8 cellular contexts compared by ENCODE assay signal in the genomic region with DNA sequence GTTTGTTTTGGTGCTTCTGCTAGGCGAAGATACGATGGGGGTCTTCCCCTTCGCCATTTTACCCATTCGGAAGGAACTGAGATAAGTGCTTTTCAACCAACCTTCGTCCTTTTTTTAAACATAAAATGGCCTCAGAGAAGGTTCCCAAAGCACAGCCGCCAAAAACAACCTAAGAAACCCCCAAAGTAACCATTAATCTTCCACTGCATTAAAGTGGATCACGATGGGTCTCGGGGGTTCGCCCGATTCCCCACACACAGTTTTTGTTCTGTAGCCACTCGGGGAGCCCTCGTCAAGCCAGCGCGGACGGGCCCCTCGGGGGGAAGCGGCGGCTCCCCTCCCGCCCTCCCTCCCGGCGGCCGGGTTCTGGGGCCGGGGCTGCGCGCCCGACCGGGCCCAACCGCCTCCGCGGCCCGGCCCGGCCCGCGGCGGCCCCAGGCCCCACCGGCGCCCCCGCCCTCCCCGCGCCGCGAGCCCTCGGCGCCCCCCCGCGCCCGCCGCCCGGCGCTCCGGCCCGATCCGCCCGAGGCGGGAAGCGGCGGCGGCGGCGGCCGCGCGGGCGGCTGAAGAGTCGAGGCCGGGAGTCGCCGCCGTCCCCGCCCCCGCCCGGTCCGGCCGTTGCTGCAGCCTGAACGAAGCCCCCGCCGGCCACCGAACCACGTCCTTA. TPM values are rescaled to one million over a fixed set of nuclear protein-coding genes. Genes with fewer than 3 reads are reported as not detected.
DNase-seq lines count a peak whose midpoint lies in the region; ATAC-seq and TF ChIP-seq lines count a peak whose summit lies in the region.

No MANE protein-coding gene starts in this region.

- H3K4me3 ChIP-seq in SK-N-SH (ENCODE audit: low read depth in 2 of 2, low read length in 1 of 2) = peak overlapping the region; percentile 85 to 94
- peak overlapping the region; percentile 80 to 81 for H3K4me3 ChIP-seq in right atrium auricular region
- peak overlapping the region; percentile 85 for H3K4me3 ChIP-seq in rectal smooth muscle tissue (ENCODE audit: low read length)

- H2AFZ ChIP-seq in SK-N-SH (ENCODE audit: low read depth) = no peak overlapping the region; the same call in 1 of the 2 replicates

- TF ChIP-seq EP300 in SK-N-SH (IDR thresholded peaks at IDR 0.05; ENCODE audit: borderline replicate concordance in 1 of 2, low read depth in 1 of 2, low read length in 1 of 2) = 0 out of 4 replicates have a peak, but pooled peaks of 1 of the 2 experiments have one; percentile 0

- TF ChIP-seq CTCF in C4-2B (conservative IDR thresholded peaks at IDR 0.05) = no peak
- TF ChIP-seq CTCF in SK-N-SH (IDR thresholded peaks at IDR 0.05) = no peak
- no peak for TF ChIP-seq CTCF in right atrium auricular region (IDR thresholded peaks at IDR 0.05)

- CTCF ChIA-PET in SK-N-SH (lab: Yijun Ruan, JAX) = no interaction called here

- POLR2A ChIA-PET in SK-N-SH (lab: Yijun Ruan, JAX) = interaction anchor here (1.1 kb wide), 1 partner anchor 216 kb away, joined by 4 read pairs; no protein-coding TSS in a partner anchor

- H3K27me3 ChIP-seq in SK-N-SH (ENCODE audit: insufficient read depth) (no peaks in the 10 kb centered on the region), right atrium auricular region (no peaks in the 10 kb centered on the region), rectal smooth muscle tissue (ENCODE audit: control insufficient read depth, insufficient read depth, low read length) (no peaks in the 10 kb centered on the region)

- H3K27ac ChIP-seq in C4-2B (peak overlapping the region; percentile 90), SK-N-SH (ENCODE audit: low read depth in 2 of 2, low read length in 1 of 2) (peak overlapping the region; percentile 95 to 99), right atrium auricular region (peak overlapping the region; percentile 99), rectal smooth muscle tissue (ENCODE audit: low read depth, low read length) (peak overlapping the region; percentile 99)

- ATAC-seq in HG02642 (IDR thresholded peaks at IDR 0.05; ENCODE audit: poor library complexity, unreplicated experiment) (peak; percentile 4), GM21737 (IDR thresholded peaks at IDR 0.05; ENCODE audit: unreplicated experiment) (no peak)
- no peak for ATAC-seq in activated naive CD8-positive, alpha-beta T cell treated with anti-CD3 and anti-CD28 coated beads, Interleukin-2, amount 50 U/mL, for 24 hours

- H3K4me1 Mint-ChIP-seq in activated naive CD8-positive, alpha-beta T cell treated with anti-CD3 and anti-CD28 coated beads, Interleukin-2, amount 50 U/mL, for 24 hours = peaks cover 48% of the 10 kb centered on the region

- H3K9ac ChIP-seq in SK-N-SH (peak overlapping the region; percentile 99), rectal smooth muscle tissue (ENCODE audit: low read length) (peak overlapping the region; percentile 85)

- no peaks in the 10 kb centered on the region for H3K9me3 Mint-ChIP-seq in activated naive CD8-positive, alpha-beta T cell treated with anti-CD3 and anti-CD28 coated beads, Interleukin-2, amount 50 U/mL, for 24 hours

- H3K9me3 ChIP-seq in SK-N-SH (no peaks in the 10 kb centered on the region), right atrium auricular region (no peaks in the 10 kb centered on the region)

- peak overlapping the region; percentile 99 for H3K4me3 Mint-ChIP-seq in activated naive CD8-positive, alpha-beta T cell treated with anti-CD3 and anti-CD28 coated beads, Interleukin-2, amount 50 U/mL, for 24 hours

- peaks cover 11 to 18% of the 10 kb centered on the region in 2 experiments for H3K36me3 ChIP-seq in SK-N-SH (replicated peaks in 1 of 2; ENCODE audit: control insufficient read depth in 1 of 2, insufficient read depth in 2 of 2, low read length in 1 of 2)
- peaks cover 12% of the 10 kb centered on the region for H3K36me3 ChIP-seq in right atrium auricular region
- no peaks in the 10 kb centered on the region for H3K36me3 ChIP-seq in rectal smooth muscle tissue (ENCODE audit: control insufficient read depth, insufficient read depth, low read length)

- no peaks in the 10 kb centered on the region for H3K27me3 Mint-ChIP-seq in activated naive CD8-positive, alpha-beta T cell treated with anti-CD3 and anti-CD28 coated beads, Interleukin-2, amount 50 U/mL, for 24 hours

- DNase-seq in SK-N-SH (peak; percentile 61), right atrium auricular region (ENCODE audit: low spot score) (no peak), kidney glomerular epithelial cell (lab: John Stamatoyannopoulos, UW) (no peak)
- peak; percentile 39 for DNase-seq in activated naive CD8-positive, alpha-beta T cell treated with anti-CD3 and anti-CD28 coated beads, Interleukin-2, amount 50 U/mL, for 24 hours

- peaks cover 50% of the 10 kb centered on the region for H3K79me2 ChIP-seq in SK-N-SH (ENCODE audit: insufficient read depth)

- H3K4me1 ChIP-seq in SK-N-SH (ENCODE audit: control insufficient read depth in 1 of 2, insufficient read depth in 2 of 2, low read depth in 1 of 2, low read length in 1 of 2) (peaks cover 12 to 13% of the 10 kb centered on the region in 2 experiments; a peak in 3 of 4 replicates), right atrium auricular region (peaks cover 0 to 32% of the 10 kb centered on the region in 2 donors), rectal smooth muscle tissue (ENCODE audit: control insufficient read depth, insufficient read depth, low read length) (peaks cover 5% of the 10 kb centered on the region)

- no peak for TF ChIP-seq RAD21 in SK-N-SH (IDR thresholded peaks at IDR 0.05; ENCODE audit: low read length)

- peaks cover 12% of the 10 kb centered on the region for H3F3A ChIP-seq in SK-N-SH (replicated peaks; ENCODE audit: insufficient read depth)

- H3K9me2 ChIP-seq in SK-N-SH = no peaks in the 10 kb centered on the region

- WGBS in SK-N-SH (ENCODE audit: low lambda C conversion rate) = under 1% methylated on average over 23 of the region's 79 CpGs

- peak overlapping the region; percentile 99 for H3K27ac Mint-ChIP-seq in activated naive CD8-positive, alpha-beta T cell treated with anti-CD3 and anti-CD28 coated beads, Interleukin-2, amount 50 U/mL, for 24 hours

- H3K4me2 ChIP-seq in SK-N-SH = peak overlapping the region; percentile 86

- H4K20me1 ChIP-seq in SK-N-SH (ENCODE audit: insufficient read depth) = no peaks in the 10 kb centered on the region

- H3K36me3 Mint-ChIP-seq in activated naive CD8-positive, alpha-beta T cell treated with anti-CD3 and anti-CD28 coated beads, Interleukin-2, amount 50 U/mL, for 24 hours (ENCODE audit: low read depth) = peaks cover 23% of the 10 kb centered on the region

TF ChIP-seq in SK-N-SH, 30 proteins besides CTCF, POLR2A, EP300 and RAD21 (continues in another document):
- TF ChIP-seq FOXJ3 (CRISPR knock-in tag; IDR thresholded peaks at IDR 0.05) (no peak), TAF1 (IDR thresholded peaks at IDR 0.05; ENCODE audit: borderline replicate concordance, low read depth, low read length) (no peak), FOXM1 (IDR thresholded peaks at IDR 0.05; ENCODE audit: low read depth) (no peak), NRF1 (IDR thresholded peaks at IDR 0.05; ENCODE audit: low read depth, low read length) (no peak)
- TF ChIP-seq, protein P1, sequence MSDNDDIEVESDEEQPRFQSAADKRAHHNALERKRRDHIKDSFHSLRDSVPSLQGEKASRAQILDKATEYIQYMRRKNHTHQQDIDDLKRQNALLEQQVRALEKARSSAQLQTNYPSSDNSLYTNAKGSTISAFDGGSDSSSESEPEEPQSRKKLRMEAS (IDR thresholded peaks at IDR 0.05; ENCODE audit: low read depth) = no peak
- TF ChIP-seq, protein P2, sequence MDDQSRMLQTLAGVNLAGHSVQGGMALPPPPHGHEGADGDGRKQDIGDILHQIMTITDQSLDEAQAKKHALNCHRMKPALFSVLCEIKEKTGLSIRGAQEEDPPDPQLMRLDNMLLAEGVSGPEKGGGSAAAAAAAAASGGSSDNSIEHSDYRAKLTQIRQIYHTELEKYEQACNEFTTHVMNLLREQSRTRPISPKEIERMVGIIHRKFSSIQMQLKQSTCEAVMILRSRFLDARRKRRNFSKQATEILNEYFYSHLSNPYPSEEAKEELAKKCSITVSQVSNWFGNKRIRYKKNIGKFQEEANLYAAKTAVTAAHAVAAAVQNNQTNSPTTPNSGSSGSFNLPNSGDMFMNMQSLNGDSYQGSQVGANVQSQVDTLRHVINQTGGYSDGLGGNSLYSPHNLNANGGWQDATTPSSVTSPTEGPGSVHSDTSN (IDR thresholded peaks at IDR 0.05) = no peak
- TF ChIP-seq, protein P3, sequence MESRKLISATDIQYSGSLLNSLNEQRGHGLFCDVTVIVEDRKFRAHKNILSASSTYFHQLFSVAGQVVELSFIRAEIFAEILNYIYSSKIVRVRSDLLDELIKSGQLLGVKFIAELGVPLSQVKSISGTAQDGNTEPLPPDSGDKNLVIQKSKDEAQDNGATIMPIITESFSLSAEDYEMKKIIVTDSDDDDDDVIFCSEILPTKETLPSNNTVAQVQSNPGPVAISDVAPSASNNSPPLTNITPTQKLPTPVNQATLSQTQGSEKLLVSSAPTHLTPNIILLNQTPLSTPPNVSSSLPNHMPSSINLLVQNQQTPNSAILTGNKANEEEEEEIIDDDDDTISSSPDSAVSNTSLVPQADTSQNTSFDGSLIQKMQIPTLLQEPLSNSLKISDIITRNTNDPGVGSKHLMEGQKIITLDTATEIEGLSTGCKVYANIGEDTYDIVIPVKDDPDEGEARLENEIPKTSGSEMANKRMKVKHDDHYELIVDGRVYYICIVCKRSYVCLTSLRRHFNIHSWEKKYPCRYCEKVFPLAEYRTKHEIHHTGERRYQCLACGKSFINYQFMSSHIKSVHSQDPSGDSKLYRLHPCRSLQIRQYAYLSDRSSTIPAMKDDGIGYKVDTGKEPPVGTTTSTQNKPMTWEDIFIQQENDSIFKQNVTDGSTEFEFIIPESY (IDR thresholded peaks at IDR 0.05; ENCODE audit: borderline replicate concordance, low read depth) = no peak

RNA-seq across cellular contexts. Expression of a gene that starts 0.8 kb away (rescaled TPM):
- 7.6 and 9.8 TPM in 2 replicates for polyA plus RNA-seq in SK-N-SH (2012; rRNA removed)
- 6.7 and 8.5 TPM in 2 replicates for polyA plus RNA-seq in SK-N-SH (2012; cell fraction: cytosol; rRNA removed)
- 1.7 and 4.6 TPM in 2 replicates for polyA plus RNA-seq in SK-N-SH (2012; cell fraction: nucleus; rRNA removed)
- total RNA-seq in right atrium auricular region = 10 to 100 TPM; 14.6 to 17.1 TPM

Comparison
In these comparisons a context has a peak if more than half of its experiments do, and no peak if none do; other contexts are left out.
1. DNase-seq: peak in SK-N-SH (single experiment) and activated naive CD8-positive, alpha-beta T cell treated with anti-CD3 and anti-CD28 coated beads, Interleukin-2, amount 50 U/mL, for 24 hours (single experiment); none in right atrium auricular region (single experiment) and kidney glomerular epithelial cell (single experiment).
2. Peak in every context shown above with its lines, with median percentiles within 50 percentile points of each other: H3K27ac ChIP-seq and H3K4me3 ChIP-seq.